Comparison of ENCODE assay signal across 12 cellular contexts in genomic region chr12:6644257-6644596, GRCh38. TPM values are rescaled to one million over a fixed set of nuclear protein-coding genes. Genes with fewer than 3 reads are reported as not detected.
DNase-seq lines count a peak whose midpoint lies in the region; ATAC-seq and TF ChIP-seq lines count a peak whose summit lies in the region.
"Had no signal": no experiment of that assay in that cellular context is flagged by ENCODE, and none has a peak within 500 bp of the region (broad histone marks: within the 10 kb centered on the region; RNA-seq: fewer than 3 reads in every experiment).

No MANE protein-coding gene starts in this region.

- DNase-seq in GM12864 (ENCODE audit: low read depth) (no peak), MV-4-11 (lab: John Stamatoyannopoulos, UW) (peak; percentile 98), neural progenitor cell (ENCODE audit: low spot score) (no peak), AG20443 (ENCODE audit: low spot score) (no peak), cerebellar cortex (ENCODE audit: low spot score) (no peak), amniotic stem cell (lab: John Stamatoyannopoulos, UW) (no peak)
- DNase-seq in stimulated activated effector memory CD8-positive, alpha-beta T cell treated with anti-CD3 and anti-CD28 coated beads, Interleukin-12 subunit alpha, Interleukin-12 subunit beta, amount 100 ng/mL, for 72 hours (ENCODE audit: low spot score in 2 of 2), result no peak
- DNase-seq: T-helper 9 cell had no signal

- peaks cover 5% of the 10 kb centered on the region for H3K4me1 Mint-ChIP-seq in neural progenitor cell
- H3K4me1 Mint-ChIP-seq in stimulated activated effector memory CD8-positive, alpha-beta T cell treated with anti-CD3 and anti-CD28 coated beads, Interleukin-12 subunit alpha, Interleukin-12 subunit beta, amount 100 ng/mL, for 72 hours, result peaks cover 22% of the 10 kb centered on the region

- peak overlapping the region; percentile 1 for H3K27ac Mint-ChIP-seq in neural progenitor cell
- no peak overlapping the region for H3K27ac Mint-ChIP-seq in stimulated activated effector memory CD8-positive, alpha-beta T cell treated with anti-CD3 and anti-CD28 coated beads, Interleukin-12 subunit alpha, Interleukin-12 subunit beta, amount 100 ng/mL, for 72 hours

- no peak for TF ChIP-seq CTCF in GM12864 (IDR thresholded peaks at IDR 0.05; ENCODE audit: low read depth, low read length, missing control alignments)
- no peak for TF ChIP-seq CTCF in gastroesophageal sphincter (IDR thresholded peaks at IDR 0.05)
- TF ChIP-seq CTCF in neural progenitor cell (IDR thresholded peaks at IDR 0.05), result no peak

- peak overlapping the region in 1 of 4 donors; percentile 39 for H3K27ac ChIP-seq in gastroesophageal sphincter
- no peak overlapping the region for H3K27ac ChIP-seq in neural progenitor cell
- H3K27ac ChIP-seq: epithelial cell of prostate, ovary had no signal

- no peaks in the 10 kb centered on the region for H4K20me1 ChIP-seq in neural progenitor cell (ENCODE audit: low read depth)

- H3K4me3 Mint-ChIP-seq in neural progenitor cell, result no peak overlapping the region
- H3K4me3 Mint-ChIP-seq in stimulated activated effector memory CD8-positive, alpha-beta T cell treated with anti-CD3 and anti-CD28 coated beads, Interleukin-12 subunit alpha, Interleukin-12 subunit beta, amount 100 ng/mL, for 72 hours, result no peak overlapping the region

- H3K4me1 ChIP-seq in gastroesophageal sphincter (peaks cover 0 to 14% (median 0%) of the 10 kb centered on the region in 3 donors), neural progenitor cell (no peaks in the 10 kb centered on the region)

- peaks cover 13% of the 10 kb centered on the region for H3K27me3 Mint-ChIP-seq in neural progenitor cell (ENCODE audit: insufficient read depth, low read depth)

- no peak overlapping the region for H2AFZ ChIP-seq in neural progenitor cell (replicated peaks)

- H3K9me3 Mint-ChIP-seq in neural progenitor cell, result no peaks in the 10 kb centered on the region
- H3K9me3 Mint-ChIP-seq in stimulated activated effector memory CD8-positive, alpha-beta T cell treated with anti-CD3 and anti-CD28 coated beads, Interleukin-12 subunit alpha, Interleukin-12 subunit beta, amount 100 ng/mL, for 72 hours, result peaks cover 7% of the 10 kb centered on the region

- WGBS in gastroesophageal sphincter (ENCODE audit: low coverage in 1 of 2), 2 donors, result 71% methylated on average over 3 of the region's 6 CpGs; no CpG with 5 or more reads in 1 of the 2 donors

- peaks cover 0 to 15% of the 10 kb centered on the region in 2 donors for H3K36me3 ChIP-seq in gastroesophageal sphincter
- no peaks in the 10 kb centered on the region for H3K36me3 ChIP-seq in neural progenitor cell
- H3K36me3 ChIP-seq: ovary, thoracic aorta had no signal

- no peak overlapping the region for H3K9ac ChIP-seq in neural progenitor cell

- no peaks in the 10 kb centered on the region for H3K27me3 ChIP-seq in gastroesophageal sphincter
- peaks cover 9% of the 10 kb centered on the region for H3K27me3 ChIP-seq in neural progenitor cell
- H3K27me3 ChIP-seq: ovary had no signal

- no peak for TF ChIP-seq POLR2A in gastroesophageal sphincter (IDR thresholded peaks at IDR 0.05)

- H3K4me3 ChIP-seq in GM12864 (ENCODE audit: low read depth, low read length) (peak overlapping the region; percentile 8), gastroesophageal sphincter (no peak overlapping the region), neural progenitor cell (no peak overlapping the region)
- H3K4me3 ChIP-seq: ovary, thoracic aorta had no signal

- H3K36me3 Mint-ChIP-seq in neural progenitor cell, result peaks cover 14% of the 10 kb centered on the region
- peaks cover 27% of the 10 kb centered on the region for H3K36me3 Mint-ChIP-seq in stimulated activated effector memory CD8-positive, alpha-beta T cell treated with anti-CD3 and anti-CD28 coated beads, Interleukin-12 subunit alpha, Interleukin-12 subunit beta, amount 100 ng/mL, for 72 hours

- H3K4me2 ChIP-seq in neural progenitor cell, result no peak overlapping the region

- H3K79me2 ChIP-seq in neural progenitor cell (ENCODE audit: low read depth), result no peaks in the 10 kb centered on the region

- no peak for TF ChIP-seq EP300 in gastroesophageal sphincter (IDR thresholded peaks at IDR 0.05)

- peak; percentile 20 for ATAC-seq in gastroesophageal sphincter
- ATAC-seq in stimulated activated effector memory CD8-positive, alpha-beta T cell treated with anti-CD3 and anti-CD28 coated beads, Interleukin-12 subunit alpha, Interleukin-12 subunit beta, amount 100 ng/mL, for 72 hours, result no peak

- H3K9me3 ChIP-seq in gastroesophageal sphincter, result no peaks in the 10 kb centered on the region
- H3K9me3 ChIP-seq in neural progenitor cell (ENCODE audit: low read depth), result no peaks in the 10 kb centered on the region
- H3K9me3 ChIP-seq: ovary, thoracic aorta had no signal

- H3F3A ChIP-seq in neural progenitor cell (ENCODE audit: low read depth), result peaks cover 5% of the 10 kb centered on the region

RNA-seq across cellular contexts. Expression of gene ACRBP, which starts 3.0 kb away (rescaled TPM):
- total RNA-seq in gastroesophageal sphincter, result 1 to 10 TPM in 2 of 4 donors, under 1 TPM in 1, not detected in 1; 0.81 to 3.2 (median 2.4) TPM
- 2.7 and 3.8 TPM in 2 replicates for total RNA-seq in neural progenitor cell (ENCODE audit: low replicate concordance)

RNA-seq across cellular contexts. Expression of gene LPAR5, which starts 8.5 kb away (rescaled TPM):
- total RNA-seq in gastroesophageal sphincter (1 to 10 TPM in 2 of 4 donors, under 1 TPM in 2; 0.47 to 2.0 (median 1.2) TPM), neural progenitor cell (ENCODE audit: low replicate concordance) (0.04 and 0.22 TPM in 2 replicates)

RNA-seq across cellular contexts. Expression of gene ING4, which starts 18.7 kb away (rescaled TPM):
- total RNA-seq in gastroesophageal sphincter, result 10 to 100 TPM; 43.2 to 63.8 (median 54.3) TPM
- 101 and 135 TPM in 2 replicates for total RNA-seq in neural progenitor cell (ENCODE audit: low replicate concordance)

RNA-seq across cellular contexts. Expression of gene CHD4, which starts 37.0 kb away (rescaled TPM):
- total RNA-seq in gastroesophageal sphincter (100 to 1,000 TPM; 133 to 266 (median 219) TPM), neural progenitor cell (ENCODE audit: low replicate concordance) (381 and 412 TPM in 2 replicates)

RNA-seq across cellular contexts. Expression of gene ZNF384, which starts 44.9 kb away (rescaled TPM):
- total RNA-seq in gastroesophageal sphincter, result 10 to 100 TPM; 26.1 to 57.5 (median 43.6) TPM
- total RNA-seq in neural progenitor cell (ENCODE audit: low replicate concordance), result 38.0 and 52.0 TPM in 2 replicates
